ENCODE assay signal across 24 cellular contexts in genomic region chr7:50565559-50565916, GRCh38. TPM values are rescaled to one million over a fixed set of nuclear protein-coding genes. Genes with fewer than 3 reads are reported as not detected.
"Had no signal": no experiment of that assay in that cellular context is flagged by ENCODE, and none has a peak within 500 bp of the region (broad histone marks: within the 10 kb centered on the region; RNA-seq: fewer than 3 reads in every experiment).

No MANE protein-coding gene starts in this region.

- H3K9me3 Mint-ChIP-seq: stimulated activated naive CD8-positive, alpha-beta T cell treated with anti-CD3 and anti-CD28 coated beads, Interleukin-15, Interleukin-2, amounts not matched to agents 100 ng/mL and 50 ng/mL, for 24 hours had no signal

- H3K36me3 ChIP-seq: cardiac muscle cell, gastrocnemius medialis, lower lobe of right lung, prostate gland, right atrium auricular region, tibial nerve had no signal

- H3K27ac Mint-ChIP-seq: activated B cell treated with CpG ODN at 0.5 μM for 24 hours; activated CD4-positive, alpha-beta memory T cell treated with anti-CD3 and anti-CD28 coated beads, Interleukin-2, amount 10 ng/mL, durations not matched to agents 7 days and 5 days; activated CD8-positive, alpha-beta memory T cell treated with anti-CD3 and anti-CD28 coated beads, Interleukin-2, amount 10 ng/mL, durations not matched to agents 7 days and 5 days; activated naive CD8-positive, alpha-beta T cell treated with anti-CD3 and anti-CD28 coated beads for 36 hours; immature natural killer cell; nephron progenitor cell; stimulated activated naive CD8-positive, alpha-beta T cell treated with anti-CD3 and anti-CD28 coated beads, Interleukin-15, Interleukin-2, amounts not matched to agents 100 ng/mL and 50 ng/mL, for 24 hours; T-cell had no signal

- H3K27me3 Mint-ChIP-seq: stimulated activated naive CD8-positive, alpha-beta T cell treated with anti-CD3 and anti-CD28 coated beads, Interleukin-15, Interleukin-2, amounts not matched to agents 100 ng/mL and 50 ng/mL, for 24 hours had no signal

- ATAC-seq: activated CD8-positive, alpha-beta memory T cell treated with anti-CD3 and anti-CD28 coated beads, Interleukin-2, amount 10 ng/mL, durations not matched to agents 7 days and 5 days; esophagus mucosa; gastrocnemius medialis; SK-N-SH treated with all-trans-retinoic acid at 6 μM for 48 hours; T-cell had no signal

- H3K36me3 Mint-ChIP-seq: activated CD8-positive, alpha-beta memory T cell treated with anti-CD3 and anti-CD28 coated beads, Interleukin-2, amount 10 ng/mL, durations not matched to agents 7 days and 5 days; activated naive CD8-positive, alpha-beta T cell treated with anti-CD3 and anti-CD28 coated beads for 36 hours; T-cell had no signal

- H3K4me3 ChIP-seq: cardiac muscle cell, gastrocnemius medialis, lower lobe of right lung, prostate gland, right atrium auricular region had no signal

- H3K4me1 Mint-ChIP-seq: activated B cell treated with CpG ODN at 0.5 μM for 24 hours; activated CD4-positive, alpha-beta memory T cell treated with anti-CD3 and anti-CD28 coated beads, Interleukin-2, amount 10 ng/mL, durations not matched to agents 7 days and 5 days; activated CD8-positive, alpha-beta memory T cell treated with anti-CD3 and anti-CD28 coated beads, Interleukin-2, amount 10 ng/mL, durations not matched to agents 7 days and 5 days; activated naive CD8-positive, alpha-beta T cell treated with anti-CD3 and anti-CD28 coated beads for 36 hours; immature natural killer cell; T-cell had no signal

- H3K4me3 Mint-ChIP-seq: activated B cell treated with CpG ODN at 0.5 μM for 24 hours; activated CD4-positive, alpha-beta memory T cell treated with anti-CD3 and anti-CD28 coated beads, Interleukin-2, amount 10 ng/mL, durations not matched to agents 7 days and 5 days; activated CD8-positive, alpha-beta memory T cell treated with anti-CD3 and anti-CD28 coated beads, Interleukin-2, amount 10 ng/mL, durations not matched to agents 7 days and 5 days; activated naive CD8-positive, alpha-beta T cell treated with anti-CD3 and anti-CD28 coated beads for 36 hours; immature natural killer cell; nephron progenitor cell; stimulated activated naive CD8-positive, alpha-beta T cell treated with anti-CD3 and anti-CD28 coated beads, Interleukin-15, Interleukin-2, amounts not matched to agents 100 ng/mL and 50 ng/mL, for 24 hours; T-cell had no signal

- H3K27me3 ChIP-seq: cardiac muscle cell, gastrocnemius medialis, right atrium auricular region, tibial nerve had no signal

- H3K4me1 ChIP-seq: gastrocnemius medialis, prostate gland, right atrium auricular region, tibial nerve had no signal

- H3K27ac ChIP-seq: cardiac muscle cell, gastrocnemius medialis, lower lobe of right lung, prostate gland, right atrium auricular region, tibial nerve had no signal

- DNase-seq: activated B cell treated with CpG ODN at 0.5 μM for 24 hours; activated CD4-positive, alpha-beta memory T cell treated with anti-CD3 and anti-CD28 coated beads, Interleukin-2, amount 10 ng/mL, durations not matched to agents 7 days and 5 days; activated CD4-positive, alpha-beta T cell treated with anti-CD3 and anti-CD28 coated beads for 4 hours; activated CD8-positive, alpha-beta memory T cell treated with anti-CD3 and anti-CD28 coated beads, Interleukin-2, amount 10 ng/mL, durations not matched to agents 7 days and 5 days; activated naive CD4-positive, alpha-beta T cell; activated naive CD8-positive, alpha-beta T cell treated with anti-CD3 and anti-CD28 coated beads for 36 hours; amniotic stem cell; gastrocnemius medialis; head of caudate nucleus; immature natural killer cell; lower lobe of right lung; nephron progenitor cell; nucleus accumbens; stimulated activated CD4-positive, alpha-beta T cell treated with anti-CD3 and anti-CD28 coated beads, Interleukin-15, amount 100 ng/mL, for 24 hours; stimulated activated CD4-positive, alpha-beta T cell treated with anti-CD3 and anti-CD28 coated beads, Interleukin-2, amount 100 ng/mL, for 48 hours; T-cell; T-helper 9 cell had no signal

- H3K9me3 ChIP-seq: gastrocnemius medialis, lower lobe of right lung, prostate gland had no signal

RNA-seq across cellular contexts. Expression of gene DDC, which starts 0.3 kb away (rescaled TPM):
- total RNA-seq: activated B cell treated with CpG ODN at 0.5 μM for 24 hours; activated CD4-positive, alpha-beta memory T cell treated with anti-CD3 and anti-CD28 coated beads, Interleukin-2, amount 10 ng/mL, durations not matched to agents 7 days and 5 days; activated CD8-positive, alpha-beta memory T cell treated with anti-CD3 and anti-CD28 coated beads, Interleukin-2, amount 10 ng/mL, durations not matched to agents 7 days and 5 days; cardiac muscle cell; esophagus mucosa; right atrium auricular region; T-cell had no signal
